In genomic region chr11:73404048-73404447, GRCh38 we compare ENCODE assay signal across 8 cellular contexts. TPM values are rescaled to one million over a fixed set of nuclear protein-coding genes. Genes with fewer than 3 reads are reported as not detected.
DNase-seq lines count a peak whose midpoint lies in the region; ATAC-seq and TF ChIP-seq lines count a peak whose summit lies in the region.

No MANE protein-coding gene starts in this region.

- H3K4me3 Mint-ChIP-seq in CD14-positive monocyte: no peak overlapping the region

- peak overlapping the region in 5 of 7 donors; percentile 22 to 83 (median 67) for H3K27ac Mint-ChIP-seq in CD14-positive monocyte

- H3K27me3 Mint-ChIP-seq in CD14-positive monocyte (ENCODE audit: low read depth in 3 of 3): peaks cover 0 to 1% (median 0%) of the 10 kb centered on the region in 3 donors

- intact Hi-C loops in CD14-positive monocyte (cut with micrococcal nuclease): loop anchor here in 1 of 2 donors (1.0 kb wide), 1 partner anchor 257 kb away; no protein-coding TSS in a partner anchor
- intact Hi-C loops in posterior vena cava (cut with DNase I): loop anchor here in 1 of 2 donors (5.0 kb wide), 1 partner anchor 258 kb away; no protein-coding TSS in a partner anchor

- H3K4me3 ChIP-seq in HL-60 (replicated peaks; ENCODE audit: insufficient read depth, low read length): no peak overlapping the region

- no peak overlapping the region for H3K27ac ChIP-seq in HL-60 (replicated peaks)

- DNase-seq in CD14-positive monocyte (ENCODE audit: low spot score): peak; percentile 80
- peak in 1 of 2 experiments; percentile 69 for DNase-seq in HL-60 (ENCODE audit: low read depth in 1 of 2, low spot score in 1 of 2)
- DNase-seq in SW480 (ENCODE audit: low spot score): peak; percentile 53
- peak; percentile 54 for DNase-seq in glomerular visceral epithelial cell (ENCODE audit: extremely low spot score)
- peak; percentile 90 for DNase-seq in posterior vena cava (ENCODE audit: low spot score)
- DNase-seq in H4 (ENCODE audit: low spot score): no peak

- no peaks in the 10 kb centered on the region for H3K9me3 Mint-ChIP-seq in CD14-positive monocyte

- ATAC-seq in HG02970 (IDR thresholded peaks at IDR 0.05; ENCODE audit: low FRiP score, unreplicated experiment) (no peak), HG02840 (IDR thresholded peaks at IDR 0.05; ENCODE audit: low FRiP score, unreplicated experiment) (no peak)

- no peaks in the 10 kb centered on the region for H3K27me3 ChIP-seq in HL-60 (ENCODE audit: insufficient read depth, poor library complexity, severe bottlenecking)

- H3K4me1 Mint-ChIP-seq in CD14-positive monocyte: peaks cover 46% of the 10 kb centered on the region

- H3K36me3 Mint-ChIP-seq in CD14-positive monocyte: peaks cover 54 to 73% of the 10 kb centered on the region in 2 donors

- TF ChIP-seq CTCF in CD14-positive monocyte (IDR thresholded peaks at IDR 0.05) (peak; percentile 83), HL-60 (IDR thresholded peaks at IDR 0.05; ENCODE audit: insufficient read depth, low read length) (peak; percentile 43)

RNA-seq across cellular contexts. Expression of gene RELT, which starts 27.8 kb away (rescaled TPM):
- 10 to 100 TPM; 16.4 to 27.3 TPM for polyA plus RNA-seq in CD14-positive monocyte
- 10 to 100 TPM in 1 of 2 donors, 1 to 10 TPM in 1; 6.3 to 10.8 TPM for total RNA-seq in posterior vena cava
- total RNA-seq in H4 (2014; rRNA removed; shearing (Covaris generic)): 2.1 and 2.2 TPM in 2 replicates
